In genomic region chr2:186695081-186695756, GRCh38 we compare ENCODE assay signal across 8 cellular contexts.
DNase-seq lines count a peak whose midpoint lies in the region; ATAC-seq and TF ChIP-seq lines count a peak whose summit lies in the region.

No MANE protein-coding gene starts in this region.

- H3K4me1 Mint-ChIP-seq in stimulated activated naive CD8-positive, alpha-beta T cell treated with anti-CD3 and anti-CD28 coated beads, Interleukin-15, Interleukin-2, amounts not matched to agents 100 ng/mL and 50 ng/mL, for 24 hours (ENCODE audit: low read depth) = peaks cover 10% of the 10 kb centered on the region
- peaks cover 12% of the 10 kb centered on the region for H3K4me1 Mint-ChIP-seq in stimulated activated naive CD8-positive, alpha-beta T cell treated with anti-CD3 and anti-CD28 coated beads, Interleukin-15, amount 100 ng/mL, for 72 hours

- no peaks in the 10 kb centered on the region for H3K9me3 Mint-ChIP-seq in stimulated activated naive CD8-positive, alpha-beta T cell treated with anti-CD3 and anti-CD28 coated beads, Interleukin-15, Interleukin-2, amounts not matched to agents 100 ng/mL and 50 ng/mL, for 24 hours
- peaks cover 0 to 4% of the 10 kb centered on the region in 2 donors for H3K9me3 Mint-ChIP-seq in stimulated activated naive CD8-positive, alpha-beta T cell treated with anti-CD3 and anti-CD28 coated beads, Interleukin-15, amount 100 ng/mL, for 72 hours

- ATAC-seq in stimulated activated naive CD8-positive, alpha-beta T cell treated with anti-CD3 and anti-CD28 coated beads, Interleukin-15, amount 100 ng/mL, for 72 hours = no peak
- no peak for ATAC-seq in HG02642 (IDR thresholded peaks at IDR 0.05; ENCODE audit: poor library complexity, unreplicated experiment)
- no peak for ATAC-seq in GM19023 (IDR thresholded peaks at IDR 0.05; ENCODE audit: unreplicated experiment)

- no peaks in the 10 kb centered on the region for H3K36me3 Mint-ChIP-seq in stimulated activated naive CD8-positive, alpha-beta T cell treated with anti-CD3 and anti-CD28 coated beads, Interleukin-15, Interleukin-2, amounts not matched to agents 100 ng/mL and 50 ng/mL, for 24 hours (ENCODE audit: low read depth)

- peaks cover 67% of the 10 kb centered on the region for H3K27me3 Mint-ChIP-seq in stimulated activated naive CD8-positive, alpha-beta T cell treated with anti-CD3 and anti-CD28 coated beads, Interleukin-15, Interleukin-2, amounts not matched to agents 100 ng/mL and 50 ng/mL, for 24 hours
- H3K27me3 Mint-ChIP-seq in stimulated activated naive CD8-positive, alpha-beta T cell treated with anti-CD3 and anti-CD28 coated beads, Interleukin-15, amount 100 ng/mL, for 72 hours = peaks cover 71% of the 10 kb centered on the region

- peak overlapping the region; percentile 32 for H3K4me3 Mint-ChIP-seq in stimulated activated naive CD8-positive, alpha-beta T cell treated with anti-CD3 and anti-CD28 coated beads, Interleukin-15, Interleukin-2, amounts not matched to agents 100 ng/mL and 50 ng/mL, for 24 hours
- H3K4me3 Mint-ChIP-seq in stimulated activated naive CD8-positive, alpha-beta T cell treated with anti-CD3 and anti-CD28 coated beads, Interleukin-15, amount 100 ng/mL, for 72 hours = peak overlapping the region in 1 of 2 donors; percentile 83

- H3K27ac Mint-ChIP-seq in stimulated activated naive CD8-positive, alpha-beta T cell treated with anti-CD3 and anti-CD28 coated beads, Interleukin-15, Interleukin-2, amounts not matched to agents 100 ng/mL and 50 ng/mL, for 24 hours = no peak overlapping the region
- no peak overlapping the region for H3K27ac Mint-ChIP-seq in stimulated activated naive CD8-positive, alpha-beta T cell treated with anti-CD3 and anti-CD28 coated beads, Interleukin-15, amount 100 ng/mL, for 72 hours

- H3K4me3 ChIP-seq in WI38 (ENCODE audit: low read depth, low read length) = peak overlapping the region; percentile 82
- peak overlapping the region; percentile 53 for H3K4me3 ChIP-seq in iPS-11a (ENCODE audit: low read depth, low read length)

- no peak for TF ChIP-seq CTCF in WI38 (IDR thresholded peaks at IDR 0.05; ENCODE audit: low read depth, low read length)

- no peak for DNase-seq in stimulated activated naive CD8-positive, alpha-beta T cell treated with anti-CD3 and anti-CD28 coated beads, Interleukin-15, amount 100 ng/mL, for 72 hours
- DNase-seq in superior temporal gyrus (ENCODE audit: extremely low spot score) (peak; percentile 83), Kasumi-1 (lab: John Stamatoyannopoulos, UW) (no peak)
